Comparison of ENCODE assay signal across 12 cellular contexts in genomic region chr11:45807792-45808238, GRCh38. TPM values are rescaled to one million over a fixed set of nuclear protein-coding genes. Genes with fewer than 3 reads are reported as not detected.
DNase-seq lines count a peak whose midpoint lies in the region; ATAC-seq and TF ChIP-seq lines count a peak whose summit lies in the region.
"Had no signal": no experiment of that assay in that cellular context is flagged by ENCODE, and none has a peak within 500 bp of the region (broad histone marks: within the 10 kb centered on the region; RNA-seq: fewer than 3 reads in every experiment).

No MANE protein-coding gene starts in this region.

- no peaks in the 10 kb centered on the region for H4K20me1 ChIP-seq in OCI-LY1 (ENCODE audit: insufficient read depth, low read length)

- H3K9me3 ChIP-seq in CD4-positive, alpha-beta T cell (ENCODE audit: control insufficient read depth, low read length), result no peaks in the 10 kb centered on the region
- H3K9me3 ChIP-seq in OCI-LY1 (ENCODE audit: low read length) (no peaks in the 10 kb centered on the region), endodermal cell (ENCODE audit: control insufficient read depth, low read length) (no peaks in the 10 kb centered on the region), thyroid gland (no peaks in the 10 kb centered on the region)

- no peak for TF ChIP-seq CTCF in CD4-positive, alpha-beta T cell (IDR thresholded peaks at IDR 0.05)
- TF ChIP-seq CTCF in OCI-LY1 (IDR thresholded peaks at IDR 0.05; ENCODE audit: low read length), result no peak
- no peak for TF ChIP-seq CTCF in endodermal cell (conservative IDR thresholded peaks at IDR 0.05)
- no peak for TF ChIP-seq CTCF in neural crest cell (conservative IDR thresholded peaks at IDR 0.05)
- no peak for TF ChIP-seq CTCF in thyroid gland (IDR thresholded peaks at IDR 0.05)

- no peaks in the 10 kb centered on the region for H3K27me3 ChIP-seq in CD4-positive, alpha-beta T cell (ENCODE audit: control insufficient read depth, insufficient read depth, low read length)
- H3K27me3 ChIP-seq in OCI-LY1 (ENCODE audit: insufficient read depth, low read length) (no peaks in the 10 kb centered on the region), endodermal cell (ENCODE audit: control insufficient read depth, insufficient read depth, low read length, poor library complexity, severe bottlenecking) (peaks cover 11% of the 10 kb centered on the region), thyroid gland (no peaks in the 10 kb centered on the region)

- no peak overlapping the region for H3K4me3 ChIP-seq in OCI-LY1 (ENCODE audit: low read depth, low read length, poor library complexity, severe bottlenecking)
- peak overlapping the region; percentile 92 for H3K4me3 ChIP-seq in endodermal cell (ENCODE audit: low read length)
- no peak overlapping the region for H3K4me3 ChIP-seq in thyroid gland (replicated peaks in 1 of 3)

- no peaks in the 10 kb centered on the region for H3F3A ChIP-seq in OCI-LY1 (ENCODE audit: insufficient read depth, low read length)

- DNase-seq in CD4-positive, alpha-beta T cell, result no peak
- DNase-seq in endodermal cell (no peak), neural crest cell (ENCODE audit: low read depth, low spot score) (no peak), thyroid gland (no peak), ACHN (no peak), NCI-H82 (lab: John Stamatoyannopoulos, UW) (no peak), NCI-H2029 treated with DMSO at 0.1 percent for 48 hours (lab: John Stamatoyannopoulos, UW) (no peak)
- DNase-seq: NCI-H1092; stimulated activated CD4-positive, alpha-beta T cell treated with anti-CD3 and anti-CD28 coated beads, Interleukin-12 subunit alpha, Interleukin-12 subunit beta, amount 100 ng/mL, for 4 hours; stimulated activated naive CD4-positive, alpha-beta T cell treated with Interleukin-2 at 50 U/mL for 16 hours; T1000 had no signal

- CTCF ChIA-PET in CD4-positive, alpha-beta T cell (lab: Charles Lee), result no interaction called here

- H3K9ac ChIP-seq in OCI-LY1 (ENCODE audit: low read length), result no peak overlapping the region
- no peak overlapping the region for H3K9ac ChIP-seq in endodermal cell (ENCODE audit: extremely low read depth, low read length, poor library complexity, severe bottlenecking)

- peak overlapping the region; percentile 94 for H3K4me3 Mint-ChIP-seq in CD4-positive, alpha-beta T cell
- H3K4me3 Mint-ChIP-seq in endodermal cell (no peak overlapping the region), neural crest cell (peak overlapping the region; percentile 95)

- in situ Hi-C loops in ACHN (cut with HindIII; ENCODE audit: low pct_ligation_motif_present, low pct_unique_long_range_greater_than_20kb, low sequenced_read_pairs), result no loop called here

- no peak overlapping the region for H3K27ac Mint-ChIP-seq in CD4-positive, alpha-beta T cell
- no peak overlapping the region for H3K27ac Mint-ChIP-seq in endodermal cell
- no peak overlapping the region for H3K27ac Mint-ChIP-seq in neural crest cell (ENCODE audit: unreplicated experiment)

- H3K4me1 Mint-ChIP-seq in CD4-positive, alpha-beta T cell (ENCODE audit: low read depth), result peaks cover 51% of the 10 kb centered on the region
- H3K4me1 Mint-ChIP-seq in endodermal cell (peaks cover 17% of the 10 kb centered on the region), neural crest cell (peaks cover 32% of the 10 kb centered on the region)

- ATAC-seq in CD4-positive, alpha-beta T cell (ENCODE audit: poor library complexity), result no peak

- H2AFZ ChIP-seq in OCI-LY1 (ENCODE audit: low read length), result no peak overlapping the region

- no peaks in the 10 kb centered on the region for H3K9me2 ChIP-seq in OCI-LY1 (ENCODE audit: low read depth, low read length)

- H3K36me3 Mint-ChIP-seq in CD4-positive, alpha-beta T cell (ENCODE audit: low read depth), result peaks cover 58% of the 10 kb centered on the region
- H3K36me3 Mint-ChIP-seq in endodermal cell (ENCODE audit: low read depth), result peaks cover 14% of the 10 kb centered on the region
- H3K36me3 Mint-ChIP-seq in neural crest cell (ENCODE audit: low read depth), result no peaks in the 10 kb centered on the region

- 83 to 95% methylated on average over 3 to 4 of the region's 4 CpGs for WGBS in endodermal cell (ENCODE audit: insufficient coverage in 1 of 2, insufficient read length in 1 of 2), 2 experiments
- 89% methylated on average over 4 of the region's 4 CpGs for WGBS in thyroid gland, 2 donors

- H3K4me1 ChIP-seq in OCI-LY1 (ENCODE audit: insufficient read depth, low read length, severe bottlenecking) (peaks cover 25% of the 10 kb centered on the region), endodermal cell (ENCODE audit: control insufficient read depth, insufficient read depth, low read length) (peaks cover 5% of the 10 kb centered on the region), thyroid gland (peaks cover 25 to 35% of the 10 kb centered on the region in 2 donors)

- no peak overlapping the region for H3K27ac ChIP-seq in CD4-positive, alpha-beta T cell (ENCODE audit: low read depth, low read length)
- no peak overlapping the region for H3K27ac ChIP-seq in OCI-LY1 (ENCODE audit: low read depth, low read length, poor library complexity, severe bottlenecking)
- no peak overlapping the region for H3K27ac ChIP-seq in endodermal cell (ENCODE audit: low read depth, low read length)
- no peak overlapping the region for H3K27ac ChIP-seq in thyroid gland

- H3K9me3 Mint-ChIP-seq in CD4-positive, alpha-beta T cell, result no peaks in the 10 kb centered on the region
- H3K9me3 Mint-ChIP-seq in endodermal cell, result no peaks in the 10 kb centered on the region
- no peaks in the 10 kb centered on the region for H3K9me3 Mint-ChIP-seq in neural crest cell

- H3K79me2 ChIP-seq in OCI-LY1 (ENCODE audit: insufficient read depth, low read length), result no peaks in the 10 kb centered on the region

- peak overlapping the region; percentile 99; the same call in 1 of the 2 replicates for H3K4me2 ChIP-seq in OCI-LY1 (ENCODE audit: low read length)

- POLR2A ChIA-PET in CD4-positive, alpha-beta T cell (lab: Charles Lee), result no interaction called here

- no peaks in the 10 kb centered on the region for H3K27me3 Mint-ChIP-seq in CD4-positive, alpha-beta T cell
- H3K27me3 Mint-ChIP-seq in endodermal cell (ENCODE audit: insufficient read depth) (peaks cover 11% of the 10 kb centered on the region), neural crest cell (ENCODE audit: low read depth) (peaks cover 13% of the 10 kb centered on the region)

- no peak for TF ChIP-seq POLR2A in thyroid gland (IDR thresholded peaks at IDR 0.05)

- H3K36me3 ChIP-seq in OCI-LY1 (ENCODE audit: insufficient read depth, low read length) (peaks cover 8% of the 10 kb centered on the region), endodermal cell (ENCODE audit: control insufficient read depth, insufficient read depth, low read length) (peaks cover 17% of the 10 kb centered on the region), thyroid gland (peaks cover 12 to 17% of the 10 kb centered on the region in 2 donors)

- intact Hi-C loops in CD4-positive, alpha-beta T cell (cut with DNase I, micrococcal nuclease), result loop anchor here in 1 of 2 experiments (1.0 kb wide), 1 partner anchor 34 kb away; no protein-coding TSS in a partner anchor
- intact Hi-C loops in thyroid gland (cut with DNase I), result loop anchor here (10.0 kb wide), 1 partner anchor 107 kb away; the partner anchor contains the start of gene PEX16

RNA-seq across cellular contexts. Expression of gene SLC35C1, which starts 2.9 kb away (rescaled TPM):
- total RNA-seq in CD4-positive, alpha-beta T cell, result 1 to 10 TPM; 4.4 to 4.9 TPM
- 10 to 100 TPM; 11.4 to 16.0 TPM for total RNA-seq in endodermal cell
- polyA plus RNA-seq in endodermal cell (2013, experiment 1 of 2), result 11.5 TPM
- 10.1 TPM for polyA plus RNA-seq in endodermal cell (2013, experiment 2 of 2)
- total RNA-seq in neural crest cell, result 12.9 and 13.3 TPM in 2 replicates
- total RNA-seq in thyroid gland, result 10 to 100 TPM; 11.2 to 15.8 (median 14.0) TPM

RNA-seq across cellular contexts. Expression of gene CRY2, which starts 39.5 kb away (rescaled TPM):
- total RNA-seq in CD4-positive, alpha-beta T cell, result 100 to 1,000 TPM; 248 TPM
- total RNA-seq in endodermal cell, result 10 to 100 TPM; 19.8 to 20.1 TPM
- polyA plus RNA-seq in endodermal cell (2013, experiment 1 of 2), result 14.0 TPM
- polyA plus RNA-seq in endodermal cell (2013, experiment 2 of 2), result 10.8 TPM
- total RNA-seq in neural crest cell, result 19.0 and 23.8 TPM in 2 replicates
- 100 to 1,000 TPM in 1 of 4 donors, 10 to 100 TPM in 3; 49.5 to 117 (median 57.8) TPM for total RNA-seq in thyroid gland
